In genomic region chr6:166928644-166929515, GRCh38 we compare ENCODE assay signal across 1 cellular context.
TF ChIP-seq lines count a peak whose summit lies in the region.

No MANE protein-coding gene starts in this region.

TF ChIP-seq in IMR-90, 13 proteins besides CTCF, POLR2A, EP300 and RAD21 (continued from another document):
- TF ChIP-seq USF2 (IDR thresholded peaks at IDR 0.05; ENCODE audit: low read depth, low read length) (no peak), MAFK (IDR thresholded peaks at IDR 0.05; ENCODE audit: low read depth, low read length) (no peak), RCOR1 (IDR thresholded peaks at IDR 0.05; ENCODE audit: insufficient replicate concordance, low read length) (no peak), CHD1 (IDR thresholded peaks at IDR 0.05; ENCODE audit: low read depth, low read length) (no peak)
TF ChIP-seq in IMR-90: peak in this region for 0.
